35 cellular contexts compared by ENCODE assay signal in the genomic region with DNA sequence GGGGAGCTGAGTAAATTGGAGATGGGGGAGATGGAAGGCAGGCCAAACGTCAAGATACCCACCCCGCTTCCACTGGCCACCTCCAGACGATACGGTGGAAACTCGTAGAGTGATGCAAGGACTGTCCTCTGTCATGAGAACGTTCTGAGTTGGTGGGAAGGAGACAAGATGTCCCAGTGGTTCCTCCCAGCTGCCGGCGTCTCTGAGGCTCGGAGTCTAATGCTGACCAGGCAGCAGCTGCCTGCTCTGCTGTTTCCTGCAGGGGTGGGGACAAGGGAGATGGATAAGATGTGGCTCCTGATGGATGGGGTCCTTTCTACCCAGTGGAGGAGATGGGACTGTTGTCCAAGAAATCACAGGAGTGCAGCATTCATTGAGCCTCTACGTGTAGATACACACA. TPM values are rescaled to one million over a fixed set of nuclear protein-coding genes. Genes with fewer than 3 reads are reported as not detected.
"Had no signal": no experiment of that assay in that cellular context is flagged by ENCODE, and none has a peak within 500 bp of the region (broad histone marks: within the 10 kb centered on the region; RNA-seq: fewer than 3 reads in every experiment).

No MANE protein-coding gene starts in this region.

- ATAC-seq: activated CD8-positive, alpha-beta T cell treated with anti-CD3 and anti-CD28 coated beads for 36 hours; activated T-cell treated with anti-CD3 and anti-CD28 coated beads, Interleukin-2, amount 50 U/mL, for 72 hours; activated T-helper 17 cell treated with anti-CD3 and anti-CD28 coated beads, Interleukin-2, amount 50 U/mL, for 72 hours; PC-3 had no signal

- H3K4me3 Mint-ChIP-seq: activated CD4-positive, alpha-beta T cell treated with anti-CD3 and anti-CD28 coated beads, Interleukin-2, amount 10 ng/mL, durations not matched to agents 24 days and 14 days; activated CD8-positive, alpha-beta T cell treated with anti-CD3 and anti-CD28 coated beads for 36 hours; activated naive CD8-positive, alpha-beta T cell treated with anti-CD3 and anti-CD28 coated beads for 36 hours; activated T-cell treated with anti-CD3 and anti-CD28 coated beads, Interleukin-2, amount 50 U/mL, for 72 hours; activated T-helper 17 cell treated with anti-CD3 and anti-CD28 coated beads, Interleukin-2, amount 50 U/mL, for 72 hours; central memory CD8-positive, alpha-beta T cell had no signal

- H3K9ac ChIP-seq: KMS-11 had no signal

- H3K27me3 ChIP-seq: cardiac muscle cell, Peyer's patch had no signal

- DNase-seq: activated CD4-positive, alpha-beta T cell treated with anti-CD3 and anti-CD28 coated beads, Interleukin-2, amount 10 ng/mL, durations not matched to agents 24 days and 14 days; activated CD4-positive, alpha-beta T cell treated with anti-CD3 and anti-CD28 coated beads, Interleukin-2, amount 50 U/mL, for 4 hours; activated CD4-positive, CD25-positive, alpha-beta regulatory T cell; activated CD8-positive, alpha-beta T cell treated with anti-CD3 and anti-CD28 coated beads for 36 hours; activated effector memory CD4-positive, alpha-beta T cell treated with anti-CD3 and anti-CD28 coated beads, Interleukin-2, amount 50 U/mL, for 16 hours; activated naive CD4-positive, alpha-beta T cell; activated naive CD4-positive, alpha-beta T cell treated with anti-CD3 and anti-CD28 coated beads, Interleukin-2, amount 50 U/mL, for 16 hours; activated naive CD8-positive, alpha-beta T cell treated with anti-CD3 and anti-CD28 coated beads for 36 hours; activated T-cell treated with anti-CD3 and anti-CD28 coated beads, Interleukin-2, amount 50 U/mL, for 1 hour; activated T-cell treated with anti-CD3 and anti-CD28 coated beads, Interleukin-2, amount 50 U/mL, for 72 hours; amniotic stem cell; aorta; MM.1S; MV-4-11; NCI-H1092; NCI-H1436 treated with DMSO at 0.1 percent for 48 hours; NCI-H1694 treated with DMSO at 0.1 percent for 48 hours; NCI-H2029; NCI-H510A; NCI-H526 treated with DMSO at 0.1 percent for 48 hours; NCI-H774; NK-92 treated with Interleukin-12 subunit alpha and Interleukin-12 subunit beta, amount 100 ng/mL, for 24 hours; PC-3; Peyer's patch; RPMI8226; SHP77 treated with DMSO at 0.1 percent for 48 hours; SW 1271; T-helper 1 cell; T-helper 2 cell; T-helper 9 cell had no signal

- H3K4me3 ChIP-seq: cardiac muscle cell, Peyer's patch had no signal

- H3K36me3 Mint-ChIP-seq: activated naive CD8-positive, alpha-beta T cell treated with anti-CD3 and anti-CD28 coated beads for 36 hours had no signal

- H3K4me1 Mint-ChIP-seq: activated CD4-positive, alpha-beta T cell treated with anti-CD3 and anti-CD28 coated beads, Interleukin-2, amount 10 ng/mL, durations not matched to agents 24 days and 14 days; activated naive CD8-positive, alpha-beta T cell treated with anti-CD3 and anti-CD28 coated beads for 36 hours; activated T-helper 17 cell treated with anti-CD3 and anti-CD28 coated beads, Interleukin-2, amount 50 U/mL, for 72 hours; central memory CD8-positive, alpha-beta T cell had no signal

- H3K27me3 Mint-ChIP-seq: activated T-helper 17 cell treated with anti-CD3 and anti-CD28 coated beads, Interleukin-2, amount 50 U/mL, for 72 hours had no signal

- H3K4me1 ChIP-seq: Peyer's patch had no signal

- H3K27ac Mint-ChIP-seq: activated CD4-positive, alpha-beta T cell treated with anti-CD3 and anti-CD28 coated beads, Interleukin-2, amount 10 ng/mL, durations not matched to agents 24 days and 14 days; activated CD8-positive, alpha-beta T cell treated with anti-CD3 and anti-CD28 coated beads for 36 hours; activated naive CD8-positive, alpha-beta T cell treated with anti-CD3 and anti-CD28 coated beads for 36 hours; activated T-cell treated with anti-CD3 and anti-CD28 coated beads, Interleukin-2, amount 50 U/mL, for 72 hours; activated T-helper 17 cell treated with anti-CD3 and anti-CD28 coated beads, Interleukin-2, amount 50 U/mL, for 72 hours had no signal

- H3K9me3 Mint-ChIP-seq: activated CD4-positive, alpha-beta T cell treated with anti-CD3 and anti-CD28 coated beads, Interleukin-2, amount 10 ng/mL, durations not matched to agents 24 days and 14 days; activated T-cell treated with anti-CD3 and anti-CD28 coated beads, Interleukin-2, amount 50 U/mL, for 72 hours had no signal

- H3K9me3 ChIP-seq: Peyer's patch had no signal

- H3K27ac ChIP-seq: KMS-11, Peyer's patch, VCaP had no signal

- H3K36me3 ChIP-seq: cardiac muscle cell, Peyer's patch had no signal

- H3K4me2 ChIP-seq: KMS-11 had no signal

RNA-seq across cellular contexts. Expression of a gene that starts 28.2 kb away (rescaled TPM):
- total RNA-seq: activated CD8-positive, alpha-beta T cell treated with anti-CD3 and anti-CD28 coated beads for 36 hours; activated naive CD8-positive, alpha-beta T cell treated with anti-CD3 and anti-CD28 coated beads for 36 hours had no signal
